22 cellular contexts compared by ENCODE assay signal in genomic region chr17:80566054-80566400, GRCh38. TPM values are rescaled to one million over a fixed set of nuclear protein-coding genes. Genes with fewer than 3 reads are reported as not detected.
DNase-seq lines count a peak whose midpoint lies in the region; ATAC-seq and TF ChIP-seq lines count a peak whose summit lies in the region.
"Had no signal": no experiment of that assay in that cellular context is flagged by ENCODE, and none has a peak within 500 bp of the region (broad histone marks: within the 10 kb centered on the region; RNA-seq: fewer than 3 reads in every experiment).

No MANE protein-coding gene starts in this region.

- DNase-seq in D341Med (ENCODE audit: low spot score) (peak; percentile 70), SK-N-MC (ENCODE audit: low read depth, low spot score) (no peak), left colon (no peak), osteocyte (ENCODE audit: extremely low spot score, unreplicated experiment) (no peak), NCI-H1048 (lab: John Stamatoyannopoulos, UW) (no peak), NCI-H1092 (lab: John Stamatoyannopoulos, UW) (no peak)
- DNase-seq: ACHN; CD4-positive, alpha-beta T cell; COR-L47; KG1; NCI-H1105 treated with DMSO at 0.1 percent for 48 hours; NCI-H1694; NCI-H2081; NCI-H2171; NCI-H524 treated with DMSO at 0.1 percent for 48 hours; OCI-M1 had no signal

- no peaks in the 10 kb centered on the region for H3K27me3 Mint-ChIP-seq in osteocyte (ENCODE audit: unreplicated experiment)
- H3K27me3 Mint-ChIP-seq: CD4-positive, alpha-beta T cell had no signal

- peaks cover 32% of the 10 kb centered on the region for H3K4me1 Mint-ChIP-seq in osteocyte (ENCODE audit: unreplicated experiment)
- H3K4me1 Mint-ChIP-seq: GM23338 had no signal

- H3K36me3 Mint-ChIP-seq in osteocyte (ENCODE audit: unreplicated experiment) = no peaks in the 10 kb centered on the region

- no peak for TF ChIP-seq CTCF in osteocyte (IDR thresholded peaks at IDR 0.05)

- no peaks in the 10 kb centered on the region for H3K9me3 Mint-ChIP-seq in osteocyte (ENCODE audit: unreplicated experiment)
- H3K9me3 Mint-ChIP-seq: CD4-positive, alpha-beta T cell; GM23338 had no signal

- ATAC-seq in left colon (peak; percentile 26), GM19467 (IDR thresholded peaks at IDR 0.05; ENCODE audit: unreplicated experiment) (no peak), GM19452 (IDR thresholded peaks at IDR 0.05; ENCODE audit: unreplicated experiment) (no peak)

- intact Hi-C loops in left colon (cut with DNase I, micrococcal nuclease) = no loop called here

- peak overlapping the region; percentile 7 for H3K27ac Mint-ChIP-seq in osteocyte (ENCODE audit: unreplicated experiment)
- H3K27ac Mint-ChIP-seq: CD4-positive, alpha-beta T cell; GM23338 had no signal

- no peaks in the 10 kb centered on the region for H3K9me3 ChIP-seq in SK-N-MC (ENCODE audit: low read depth, low read length)
- H3K9me3 ChIP-seq: BLaER1, SJCRH30 had no signal

- H3K9ac ChIP-seq in SK-N-MC (ENCODE audit: insufficient read length) = no peak overlapping the region
- H3K9ac ChIP-seq: BLaER1 had no signal

- H3K4me3 Mint-ChIP-seq in osteocyte (ENCODE audit: unreplicated experiment) = no peak overlapping the region
- H3K4me3 Mint-ChIP-seq: CD4-positive, alpha-beta T cell; GM23338 had no signal

- H3K36me3 ChIP-seq in SK-N-MC (ENCODE audit: insufficient read depth, low read length) = no peaks in the 10 kb centered on the region
- H3K36me3 ChIP-seq: BLaER1, SJCRH30 had no signal

- no peak overlapping the region for H3K4me3 ChIP-seq in SK-N-MC
- H3K4me3 ChIP-seq: BLaER1, GM23338, SJCRH30 had no signal

- peak overlapping the region; percentile 63; the same call in 1 of the 2 replicates for H3K27ac ChIP-seq in SK-N-MC
- H3K27ac ChIP-seq: 22Rv1, BLaER1, SJCRH30 had no signal

RNA-seq across cellular contexts. Expression of gene RPTOR, which starts 21.4 kb away (rescaled TPM):
- total RNA-seq in left colon = 10 to 100 TPM; 33.4 to 35.7 TPM
- 36.0 and 37.1 TPM in 2 replicates for total RNA-seq in osteocyte
